In genomic region chr19:48396010-48396870, GRCh38 we compare ENCODE assay signal across 19 cellular contexts. TPM values are rescaled to one million over a fixed set of nuclear protein-coding genes. Genes with fewer than 3 reads are reported as not detected.
A peak's percentile ranks its signal among the peaks of the same experiment; 100 is the strongest.
DNase-seq lines count a peak whose midpoint lies in the region; ATAC-seq, FAIRE-seq and TF ChIP-seq lines count a peak whose summit lies in the region.
"Had no signal": no experiment of that assay in that cellular context is flagged by ENCODE, and none has a peak within 500 bp of the region (broad histone marks: within the 10 kb centered on the region; RNA-seq: fewer than 3 reads in every experiment).

No MANE protein-coding gene starts in this region.

- no peaks in the 10 kb centered on the region for H3K79me1 ChIP-seq in H1 (ENCODE audit: low read depth, low read length)
- H3K79me1 ChIP-seq in trophoblast cell (ENCODE audit: low read length), result peaks cover 26% of the 10 kb centered on the region

- FAIRE-seq in H1 (lab: Jason Lieb, UNC), result no peak

- no peak overlapping the region for H3K27ac Mint-ChIP-seq in GM23338

- peaks cover 53% of the 10 kb centered on the region for H3K4me1 ChIP-seq in GM23338 (ENCODE audit: insufficient read depth)
- H3K4me1 ChIP-seq in H1 (replicated peaks in 1 of 4; ENCODE audit: control insufficient read depth in 3 of 4, insufficient read depth in 4 of 4, low read length in 3 of 4), result peaks cover 3 to 50% (median 36%) of the 10 kb centered on the region in 4 experiments
- peaks cover 18 to 38% of the 10 kb centered on the region in 2 experiments for H3K4me1 ChIP-seq in trophoblast cell (ENCODE audit: control insufficient read depth in 1 of 2, insufficient read depth in 2 of 2, low read length in 2 of 2)

- H3K9me3 ChIP-seq in H1 (ENCODE audit: insufficient read depth in 2 of 2, low read depth in 1 of 2, low read length in 1 of 2), result no peaks in the 10 kb centered on the region
- H3K9me3 ChIP-seq in trophoblast cell (ENCODE audit: insufficient read depth, low read depth, low read length), result peaks cover 2% of the 10 kb centered on the region
- H3K9me3 ChIP-seq: BE2C, esophagus muscularis mucosa, testis had no signal

- H4K8ac ChIP-seq in H1 (ENCODE audit: extremely low read depth, insufficient read depth, low read length), result 0 out of 2 replicates have a peak overlapping the region, but pooled peaks have one; percentile 5
- no peak overlapping the region for H4K8ac ChIP-seq in trophoblast cell (ENCODE audit: low read depth, low read length)

- H3K79me2 ChIP-seq in GM23338 (replicated peaks; ENCODE audit: insufficient read depth) (peaks cover 1% of the 10 kb centered on the region), H1 (ENCODE audit: control insufficient read depth in 1 of 2, insufficient read depth in 2 of 2, low read length in 2 of 2) (no peaks in the 10 kb centered on the region), trophoblast cell (ENCODE audit: control insufficient read depth, insufficient read depth, low read length, poor library complexity) (peaks cover 6% of the 10 kb centered on the region)

- H3K36me3 ChIP-seq in GM23338 (ENCODE audit: insufficient read depth) (no peaks in the 10 kb centered on the region), H1 (ENCODE audit: control insufficient read depth in 2 of 4, insufficient read depth in 4 of 4, low read length in 3 of 4) (no peaks in the 10 kb centered on the region), trophoblast cell (ENCODE audit: control insufficient read depth in 1 of 2, insufficient read depth in 2 of 2, low read length in 2 of 2) (no peaks in the 10 kb centered on the region)
- H3K36me3 ChIP-seq: BE2C, esophagus muscularis mucosa had no signal

- no peak overlapping the region for H3K9ac ChIP-seq in H1 (replicated peaks in 1 of 4; ENCODE audit: extremely low read depth in 1 of 4, low read depth in 3 of 4, low read length in 3 of 4)
- no peak overlapping the region for H3K9ac ChIP-seq in trophoblast cell (ENCODE audit: low read length)

- H2BK120ac ChIP-seq in H1 (replicated peaks; ENCODE audit: low read depth, low read length) (no peak overlapping the region), trophoblast cell (ENCODE audit: insufficient read depth, low read length, poor library complexity) (no peak overlapping the region)

- H3K23me2 ChIP-seq in H1 (ENCODE audit: low read depth, low read length), result peaks cover 28% of the 10 kb centered on the region

- H2BK20ac ChIP-seq in H1 (ENCODE audit: low read length), result no peak overlapping the region

- no peaks in the 10 kb centered on the region for H4K20me1 ChIP-seq in GM23338 (replicated peaks; ENCODE audit: insufficient read depth)
- H4K20me1 ChIP-seq in H1 (replicated peaks in 1 of 2; ENCODE audit: control insufficient read depth in 1 of 2, insufficient read depth in 2 of 2, low read length in 2 of 2), result no peaks in the 10 kb centered on the region

- H3K36me3 Mint-ChIP-seq in GM23338 (ENCODE audit: low read depth), result peaks cover 4% of the 10 kb centered on the region; the same call in 2 of the 3 replicates

- DNase-seq in GM23338 (ENCODE audit: low spot score), result no peak
- DNase-seq in NCI-H69 (lab: John Stamatoyannopoulos, UW), result peak; percentile 55
- peak in 1 of 2 experiments; percentile 60 for DNase-seq in H1 (ENCODE audit: low read depth in 1 of 2, low spot score in 2 of 2)
- no peak for DNase-seq in trophoblast cell
- no peak for DNase-seq in stimulated activated CD8-positive, alpha-beta memory T cell treated with anti-CD3 and anti-CD28 coated beads, Interleukin-4, amount 100 ng/mL, for 48 hours
- DNase-seq: activated CD4-positive, alpha-beta T cell treated with anti-CD3 and anti-CD28 coated beads for 4 hours; BE2C; KG1; NCI-H1105 treated with DMSO at 0.1 percent for 48 hours; SIG-M5; stimulated activated CD4-positive, alpha-beta T cell treated with anti-CD3 and anti-CD28 coated beads, Interleukin-4, amount 100 ng/mL, for 1 hour; T1000; testis had no signal

- peaks cover 13% of the 10 kb centered on the region for H3F3A ChIP-seq in GM23338 (replicated peaks; ENCODE audit: low read depth)

- 0 out of 3 replicates have a peak, but pooled peaks of 1 of the 2 experiments have one; percentile 29 for TF ChIP-seq POLR2A in H1 (IDR thresholded peaks at IDR 0.05; ENCODE audit: control extremely low read depth in 1 of 2, low read depth in 2 of 2, low read length in 2 of 2)

- H3K27ac ChIP-seq in GM23338 (ENCODE audit: low read depth), result no peak overlapping the region
- no peak overlapping the region for H3K27ac ChIP-seq in H1 (ENCODE audit: low read depth, low read length)
- no peak overlapping the region for H3K27ac ChIP-seq in trophoblast cell (ENCODE audit: low read depth, low read length)
- H3K27ac ChIP-seq: esophagus muscularis mucosa, testis had no signal

- WGBS in H1 (ENCODE audit: extremely low coverage in 1 of 2, insufficient coverage in 1 of 2, insufficient read length in 1 of 2, insufficient replicate concordance in 2 of 2, low coverage in 1 of 2, low lambda C conversion rate in 2 of 2, missing lambda C conversion rate in 1 of 2), 2 experiments, result 54% methylated on average over 21 of the region's 24 CpGs; no CpG with 5 or more reads in 1 of the 2 experiments
- WGBS in trophoblast cell (ENCODE audit: extremely low coverage, insufficient coverage, insufficient read length), result no CpG with 5 or more reads among the region's 24 CpGs

- CTCF ChIA-PET in H1 (lab: Charles Lee; ENCODE audit: partially characterized antibody), result interaction anchor here (0.7 to 0.9 kb wide), 2 partner anchors 36 to 66 kb away, joined by 3 read pairs; no protein-coding TSS in a partner anchor

- ATAC-seq in GM23338 (no peak), GM18498 (IDR thresholded peaks at IDR 0.05; ENCODE audit: unreplicated experiment) (no peak), HG03439 (IDR thresholded peaks at IDR 0.05; ENCODE audit: unreplicated experiment) (no peak)
- ATAC-seq: activated naive CD4-positive, alpha-beta T cell treated with anti-CD3 and anti-CD28 coated beads, Interleukin-2, amount 50 U/mL, for 72 hours; sciatic nerve had no signal

- H3K4me1 Mint-ChIP-seq in GM23338, result peaks cover 64% of the 10 kb centered on the region

- H4K91ac ChIP-seq in H1 (replicated peaks; ENCODE audit: insufficient read length, low read length) (no peak overlapping the region), trophoblast cell (ENCODE audit: low read depth, low read length) (no peak overlapping the region)

- peak overlapping the region; percentile 73; the same call in 2 of the 3 replicates for H3K4me3 Mint-ChIP-seq in GM23338

- no peak overlapping the region for H2BK12ac ChIP-seq in H1 (ENCODE audit: low read depth, low read length)
- no peak overlapping the region for H2BK12ac ChIP-seq in trophoblast cell (ENCODE audit: low read length)

- H3K27me3 Mint-ChIP-seq in GM23338 (ENCODE audit: insufficient read depth, low read depth, poor library complexity), result peaks cover 59% of the 10 kb centered on the region

- H3K4ac ChIP-seq in H1 (replicated peaks; ENCODE audit: insufficient read length, low read depth, low read length) (no peak overlapping the region), trophoblast cell (ENCODE audit: low read depth, low read length) (no peak overlapping the region)

- no peak overlapping the region; the same call in 1 of the 2 replicates for H2BK5ac ChIP-seq in H1 (ENCODE audit: low read depth, low read length)
- H2BK5ac ChIP-seq in trophoblast cell (ENCODE audit: low read depth, low read length, poor library complexity), result no peak overlapping the region

- H3K27me3 ChIP-seq in GM23338 (ENCODE audit: insufficient read depth) (peaks cover 62% of the 10 kb centered on the region), H1 (replicated peaks in 1 of 4; ENCODE audit: control insufficient read depth in 3 of 4, extremely low read depth in 1 of 4, insufficient read depth in 3 of 4, low read length in 3 of 4) (peaks cover 6 to 50% (median 42%) of the 10 kb centered on the region in 4 experiments), trophoblast cell (ENCODE audit: insufficient read depth, low read length) (peaks cover 18% of the 10 kb centered on the region)
- H3K27me3 ChIP-seq: testis had no signal

- H3K14ac ChIP-seq in H1 (ENCODE audit: insufficient read length) (no peak overlapping the region), trophoblast cell (ENCODE audit: low read length) (no peak overlapping the region)

- H3K18ac ChIP-seq in H1 (ENCODE audit: extremely low read depth, low read length) (no peak overlapping the region), trophoblast cell (ENCODE audit: low read length) (no peak overlapping the region)

- no peak for TF ChIP-seq EP300 in H1 (IDR thresholded peaks at IDR 0.05; ENCODE audit: borderline replicate concordance in 1 of 2, low read depth in 2 of 2, low read length in 2 of 2)

- no peak for TF ChIP-seq CTCF in GM23338 (conservative IDR thresholded peaks at IDR 0.05; ENCODE audit: low read depth in 2 of 2)
- no peak for TF ChIP-seq CTCF in H1 (IDR thresholded peaks at IDR 0.05; ENCODE audit: control extremely low read depth in 1 of 3, insufficient read depth in 1 of 3, low read depth in 1 of 3, low read length in 3 of 3)

- H3K9me2 ChIP-seq in GM23338 (ENCODE audit: insufficient read depth), result no peaks in the 10 kb centered on the region

- no peak overlapping the region for H4K12ac ChIP-seq in trophoblast cell (ENCODE audit: low read depth, low read length)

- H3K4me2 ChIP-seq in GM23338, result peak overlapping the region; percentile 95
- H3K4me2 ChIP-seq in H1 (ENCODE audit: insufficient read depth in 1 of 2, low read depth in 2 of 2, low read length in 2 of 2), result peak overlapping the region; percentile 8 to 81; a peak in 2 of 4 replicates
- no peak overlapping the region for H3K4me2 ChIP-seq in trophoblast cell (ENCODE audit: low read length)

- H3K56ac ChIP-seq in H1 (replicated peaks; ENCODE audit: insufficient read length, low read depth, low read length), result no peak overlapping the region

- no peak for TF ChIP-seq RAD21 in H1 (IDR thresholded peaks at IDR 0.05 in 1 of 2, conservative IDR thresholded peaks at IDR 0.05 in 1 of 2; ENCODE audit: low read depth in 2 of 2, low read length in 2 of 2)

- H2AK5ac ChIP-seq in H1 (ENCODE audit: low read depth, low read length) (peak overlapping the region; percentile 39; the same call in 1 of the 2 replicates), trophoblast cell (ENCODE audit: low read length) (peak overlapping the region; percentile 11)

- no peak overlapping the region for H4K5ac ChIP-seq in H1 (ENCODE audit: insufficient read length, low read depth, low read length)

- H3K9me3 Mint-ChIP-seq in GM23338, result peaks cover 5% of the 10 kb centered on the region; the same call in 2 of the 3 replicates

- H2AFZ ChIP-seq in GM23338 (no peak overlapping the region), H1 (ENCODE audit: low read length) (no peak overlapping the region), trophoblast cell (ENCODE audit: insufficient read depth, low read length, poor library complexity) (no peak overlapping the region)

- H3K23ac ChIP-seq in H1 (ENCODE audit: insufficient read length) (no peak overlapping the region), trophoblast cell (ENCODE audit: low read length) (no peak overlapping the region)

- H2BK15ac ChIP-seq in H1 (ENCODE audit: low read length), result peak overlapping the region; percentile 12; the same call in 1 of the 2 replicates

- POLR2A ChIA-PET in H1 (lab: Charles Lee; ENCODE audit: partially characterized antibody), result interaction anchor here (0.7 to 4.0 kb wide), 10 partner anchors 7 to 223 kb away, joined by 3 to 20 read pairs (median 4); partner anchors contain the start of genes SPHK2, SYNGR4 and TMEM143

- H3K4me3 ChIP-seq in GM23338 (peak overlapping the region; percentile 79), H1 (ENCODE audit: extremely low read depth in 1 of 4, insufficient read depth in 2 of 4, low read depth in 3 of 4, low read length in 4 of 4) (peak overlapping the region in 1 of 4 experiments; percentile 65; a peak in 1 of 8 replicates), trophoblast cell (ENCODE audit: low read depth, low read length) (peak overlapping the region; percentile 39)
- H3K4me3 ChIP-seq: esophagus muscularis mucosa, testis had no signal

RNA-seq across cellular contexts. Expression of gene GRIN2D, which starts 2.8 kb away (rescaled TPM):
- total RNA-seq in GM23338 (2014; rRNA removed; shearing (Covaris generic)), result 16.5 and 20.0 TPM in 2 replicates
- polyA plus RNA-seq in GM23338 (2016; fragmentation: Nextera tagmentation; extraction: Ambion mirVana) (4.4 and 6.0 TPM in 2 replicates), H1 (2011; rRNA removed) (2.2 and 4.9 TPM in 2 replicates)
- total RNA-seq in H1 (2021; fragmentation: NEBNext Ultra II Directional; extraction: Animal tissue kit (Norgen Biotek cat#: 25700)), result 11.0 and 12.4 TPM in 2 replicates
- 1.6 TPM for polyA plus RNA-seq in H1 (2011; cell fraction: cytosol; rRNA removed)
- 6.1 TPM for polyA plus RNA-seq in H1 (2011; cell fraction: nucleus; rRNA removed)
- 3.6 to 9.3 TPM (median 7.1 TPM) in 4 replicates for polyA plus RNA-seq in H1 (2012, experiment 1 of 2)
- 4.5 TPM for polyA plus RNA-seq in H1 (2012, experiment 2 of 2)
- polyA plus RNA-seq in H1 (2013, experiment 1 of 2), result 37.6 TPM
- polyA plus RNA-seq in H1 (2013, experiment 2 of 2), result 33.0 TPM
- 2.1 and 2.7 TPM in 2 replicates for polyA minus RNA-seq in H1 (2011; rRNA and poly(A)+ RNA removed)
- 8.6 TPM for polyA minus RNA-seq in H1 (2011; cell fraction: cytosol; rRNA and poly(A)+ RNA removed)
- polyA minus RNA-seq in H1 (2011; cell fraction: nucleus; rRNA and poly(A)+ RNA removed), result 4.9 TPM
- polyA plus RNA-seq in trophoblast cell (2013), result 3.3 and 3.6 TPM in 2 replicates

RNA-seq across cellular contexts. Expression of gene KDELR1, which starts 4.9 kb away (rescaled TPM):
- 171 and 184 TPM in 2 replicates for total RNA-seq in GM23338 (2014; rRNA removed; shearing (Covaris generic))
- polyA plus RNA-seq in GM23338 (2016; fragmentation: Nextera tagmentation; extraction: Ambion mirVana), result 176 and 177 TPM in 2 replicates
- total RNA-seq in H1 (2021; fragmentation: NEBNext Ultra II Directional; extraction: Animal tissue kit (Norgen Biotek cat#: 25700)), result 224 and 225 TPM in 2 replicates
- polyA plus RNA-seq in H1 (2011; rRNA removed), result 231 and 249 TPM in 2 replicates
- polyA plus RNA-seq in H1 (2011; cell fraction: cytosol; rRNA removed), result 107 TPM
- polyA plus RNA-seq in H1 (2011; cell fraction: nucleus; rRNA removed), result 178 TPM
- polyA plus RNA-seq in H1 (2012, experiment 1 of 2), result 154 to 271 TPM (median 239 TPM) in 4 replicates
- polyA plus RNA-seq in H1 (2012, experiment 2 of 2), result 352 TPM
- polyA plus RNA-seq in H1 (2013, experiment 1 of 2), result 604 TPM
- 663 TPM for polyA plus RNA-seq in H1 (2013, experiment 2 of 2)
- polyA minus RNA-seq in H1 (2011; rRNA and poly(A)+ RNA removed), result 147 and 178 TPM in 2 replicates
- 102 TPM for polyA minus RNA-seq in H1 (2011; cell fraction: cytosol; rRNA and poly(A)+ RNA removed)
- 58.9 TPM for polyA minus RNA-seq in H1 (2011; cell fraction: nucleus; rRNA and poly(A)+ RNA removed)
- 586 and 590 TPM in 2 replicates for polyA plus RNA-seq in trophoblast cell (2013)

RNA-seq across cellular contexts. Expression of gene SYNGR4, which starts 32.1 kb away (rescaled TPM):
- not detected in 2 replicates for total RNA-seq in GM23338 (2014; rRNA removed; shearing (Covaris generic))
- not detected in 2 replicates for polyA plus RNA-seq in GM23338 (2016; fragmentation: Nextera tagmentation; extraction: Ambion mirVana)
- total RNA-seq in H1 (2021; fragmentation: NEBNext Ultra II Directional; extraction: Animal tissue kit (Norgen Biotek cat#: 25700)), result 1.1 TPM in 1 of 2 replicates, not detected in the other
- polyA plus RNA-seq in H1 (2011; rRNA removed), result 0.27 and 0.41 TPM in 2 replicates
- 0.18 TPM for polyA plus RNA-seq in H1 (2011; cell fraction: cytosol; rRNA removed)
- 0.46 TPM for polyA plus RNA-seq in H1 (2011; cell fraction: nucleus; rRNA removed)
- 0.23 TPM in 1 of 4 replicates, not detected in the others for polyA plus RNA-seq in H1 (2012, experiment 1 of 2)
- 0.54 TPM for polyA plus RNA-seq in H1 (2012, experiment 2 of 2)
- 0.28 TPM for polyA plus RNA-seq in H1 (2013, experiment 1 of 2)
- polyA plus RNA-seq in H1 (2013, experiment 2 of 2), result 0.26 TPM
- polyA minus RNA-seq in H1 (2011; rRNA and poly(A)+ RNA removed), result not detected in 2 replicates
- not detected for polyA minus RNA-seq in H1 (2011; cell fraction: cytosol; rRNA and poly(A)+ RNA removed)
- polyA minus RNA-seq in H1 (2011; cell fraction: nucleus; rRNA and poly(A)+ RNA removed), result not detected
- polyA plus RNA-seq in trophoblast cell (2013), result 0.08 and 0.19 TPM in 2 replicates
- total RNA-seq: dermis microvascular lymphatic vessel endothelial cell, esophagus muscularis mucosa, sciatic nerve had no signal

RNA-seq across cellular contexts. Expression of gene TMEM143, which starts 32.5 kb away (rescaled TPM):
- total RNA-seq in GM23338 (2014; rRNA removed; shearing (Covaris generic)), result 15.0 and 16.6 TPM in 2 replicates
- polyA plus RNA-seq in GM23338 (2016; fragmentation: Nextera tagmentation; extraction: Ambion mirVana), result 10.0 and 12.8 TPM in 2 replicates
- total RNA-seq in H1 (2021; fragmentation: NEBNext Ultra II Directional; extraction: Animal tissue kit (Norgen Biotek cat#: 25700)), result 14.2 and 14.7 TPM in 2 replicates
- polyA plus RNA-seq in H1 (2011; rRNA removed), result 19.1 and 26.7 TPM in 2 replicates
- 17.1 TPM for polyA plus RNA-seq in H1 (2011; cell fraction: cytosol; rRNA removed)
- 47.8 TPM for polyA plus RNA-seq in H1 (2011; cell fraction: nucleus; rRNA removed)
- 9.5 to 18.4 TPM (median 14.8 TPM) in 4 replicates for polyA plus RNA-seq in H1 (2012, experiment 1 of 2)
- 13.1 TPM for polyA plus RNA-seq in H1 (2012, experiment 2 of 2)
- 12.7 TPM for polyA plus RNA-seq in H1 (2013, experiment 1 of 2)
- 11.9 TPM for polyA plus RNA-seq in H1 (2013, experiment 2 of 2)
- 10.4 and 15.6 TPM in 2 replicates for polyA minus RNA-seq in H1 (2011; rRNA and poly(A)+ RNA removed)
- polyA minus RNA-seq in H1 (2011; cell fraction: cytosol; rRNA and poly(A)+ RNA removed), result 22.6 TPM
- polyA minus RNA-seq in H1 (2011; cell fraction: nucleus; rRNA and poly(A)+ RNA removed), result 14.9 TPM
- 5.9 and 6.5 TPM in 2 replicates for polyA plus RNA-seq in trophoblast cell (2013)

RNA-seq across cellular contexts. Expression of gene GRWD1, which starts 49.5 kb away (rescaled TPM):
- total RNA-seq in GM23338 (2014; rRNA removed; shearing (Covaris generic)), result 58.0 and 64.6 TPM in 2 replicates
- polyA plus RNA-seq in GM23338 (2016; fragmentation: Nextera tagmentation; extraction: Ambion mirVana) (23.2 and 25.8 TPM in 2 replicates), H1 (2011; rRNA removed) (36.9 and 46.4 TPM in 2 replicates)
- total RNA-seq in H1 (2021; fragmentation: NEBNext Ultra II Directional; extraction: Animal tissue kit (Norgen Biotek cat#: 25700)), result 61.9 and 64.9 TPM in 2 replicates
- polyA plus RNA-seq in H1 (2011; cell fraction: cytosol; rRNA removed), result 44.2 TPM
- 30.1 TPM for polyA plus RNA-seq in H1 (2011; cell fraction: nucleus; rRNA removed)
- 25.4 to 44.2 TPM (median 41.0 TPM) in 4 replicates for polyA plus RNA-seq in H1 (2012, experiment 1 of 2)
- 36.9 TPM for polyA plus RNA-seq in H1 (2012, experiment 2 of 2)
- polyA plus RNA-seq in H1 (2013, experiment 1 of 2), result 18.6 TPM
- 17.3 TPM for polyA plus RNA-seq in H1 (2013, experiment 2 of 2)
- polyA minus RNA-seq in H1 (2011; rRNA and poly(A)+ RNA removed), result 11.5 and 19.1 TPM in 2 replicates
- polyA minus RNA-seq in H1 (2011; cell fraction: cytosol; rRNA and poly(A)+ RNA removed), result 24.4 TPM
- polyA minus RNA-seq in H1 (2011; cell fraction: nucleus; rRNA and poly(A)+ RNA removed), result 18.2 TPM
- polyA plus RNA-seq in trophoblast cell (2013), result 13.3 and 13.5 TPM in 2 replicates
